8 cellular contexts compared by ENCODE assay signal in genomic region chr2:130372833-130373807, GRCh38. TPM values are rescaled to one million over a fixed set of nuclear protein-coding genes. Genes with fewer than 3 reads are reported as not detected.
DNase-seq lines count a peak whose midpoint lies in the region; ATAC-seq and TF ChIP-seq lines count a peak whose summit lies in the region.

No MANE protein-coding gene starts in this region.

- peak overlapping the region; percentile 92 for H3K4me3 Mint-ChIP-seq in activated T-cell treated with anti-CD3 and anti-CD28 coated beads, Interleukin-2, amount 50 U/mL, for 24 hours

- no peak for DNase-seq in activated T-cell treated with anti-CD3 and anti-CD28 coated beads, Interleukin-2, amount 50 U/mL, for 24 hours
- DNase-seq in activated T-cell treated with anti-CD3 and anti-CD28 coated beads for 4 hours, result no peak
- no peak for DNase-seq in SJCRH30
- no peak for DNase-seq in fibroblast of the aortic adventitia (ENCODE audit: low read depth)
- DNase-seq in gastrocnemius medialis, result no peak
- DNase-seq in NCI-H128 (lab: John Stamatoyannopoulos, UW; ENCODE audit: unreplicated experiment), result no peak
- DNase-seq in G401 (ENCODE audit: low spot score), result no peak

- intact Hi-C loops in gastrocnemius medialis (cut with DNase I; ENCODE audit: low total_unique reads), result loop anchor here (1.0 kb wide), 1 partner anchor 17 kb away; the partner anchor contains the start of gene PTPN18

- H3K27ac ChIP-seq in SJCRH30 (peak overlapping the region; percentile 70), gastrocnemius medialis (peak overlapping the region; percentile 57 to 80 (median 72))

- no peaks in the 10 kb centered on the region for H3K27me3 Mint-ChIP-seq in activated T-cell treated with anti-CD3 and anti-CD28 coated beads, Interleukin-2, amount 50 U/mL, for 24 hours

- H3K4me3 ChIP-seq in SJCRH30 (peak overlapping the region; percentile 74), fibroblast of the aortic adventitia (ENCODE audit: low read depth, low read length) (peak overlapping the region; percentile 96), gastrocnemius medialis (peak overlapping the region; percentile 65 to 80 (median 71))

- H3K27ac Mint-ChIP-seq in activated T-cell treated with anti-CD3 and anti-CD28 coated beads, Interleukin-2, amount 50 U/mL, for 24 hours, result peak overlapping the region; percentile 91

- no peak for TF ChIP-seq POLR2A in gastrocnemius medialis (IDR thresholded peaks at IDR 0.05)

- no peaks in the 10 kb centered on the region for H3K27me3 ChIP-seq in SJCRH30
- peaks cover 0 to 3% (median 0%) of the 10 kb centered on the region in 3 donors for H3K27me3 ChIP-seq in gastrocnemius medialis

- no peaks in the 10 kb centered on the region for H3K36me3 ChIP-seq in SJCRH30
- H3K36me3 ChIP-seq in gastrocnemius medialis, result no peaks in the 10 kb centered on the region

- TF ChIP-seq CTCF in fibroblast of the aortic adventitia (IDR thresholded peaks at IDR 0.05; ENCODE audit: insufficient read depth, low read length) (no peak), gastrocnemius medialis (IDR thresholded peaks at IDR 0.05 in 4 of 5, conservative IDR thresholded peaks at IDR 0.05 in 1 of 5) (peak in 1 of 5 experiments; percentile 18)

- ATAC-seq in gastrocnemius medialis (peak in 1 of 2 donors; percentile 12), HG03565 (IDR thresholded peaks at IDR 0.05; ENCODE audit: unreplicated experiment) (no peak)

- H3K4me1 ChIP-seq in SJCRH30, result no peaks in the 10 kb centered on the region
- H3K4me1 ChIP-seq in gastrocnemius medialis, result peaks cover 0 to 7% of the 10 kb centered on the region in 2 donors

- H3K9me3 Mint-ChIP-seq in activated T-cell treated with anti-CD3 and anti-CD28 coated beads, Interleukin-2, amount 50 U/mL, for 24 hours, result no peaks in the 10 kb centered on the region

- H3K4me1 Mint-ChIP-seq in activated T-cell treated with anti-CD3 and anti-CD28 coated beads, Interleukin-2, amount 50 U/mL, for 24 hours (ENCODE audit: low read depth), result peaks cover 64% of the 10 kb centered on the region

- in situ Hi-C loops in gastrocnemius medialis (cut with MboI; ENCODE audit: low sequenced_read_pairs in 4 of 4) (loop anchor here in 1 of 4 donors (25.0 kb wide), 1 partner anchor 714 kb away; the partner anchor contains the start of gene FAM168B), G401 (cut with HindIII; ENCODE audit: low sequenced_read_pairs) (no loop called here)

- peaks cover 64% of the 10 kb centered on the region for H3K36me3 Mint-ChIP-seq in activated T-cell treated with anti-CD3 and anti-CD28 coated beads, Interleukin-2, amount 50 U/mL, for 24 hours (ENCODE audit: low read depth)

- no peaks in the 10 kb centered on the region for H3K9me3 ChIP-seq in SJCRH30 (replicated peaks)
- no peaks in the 10 kb centered on the region for H3K9me3 ChIP-seq in gastrocnemius medialis

RNA-seq across cellular contexts. Expression of gene PTPN18, which starts 17.3 kb away (rescaled TPM):
- total RNA-seq in SJCRH30 (2014; rRNA removed; shearing (Covaris generic)), result 15.4 and 18.6 TPM in 2 replicates
- total RNA-seq in fibroblast of the aortic adventitia (ENCODE audit: low replicate concordance) (22.2 and 25.8 TPM in 2 replicates), gastrocnemius medialis (10 to 100 TPM in 1 of 4 donors, 1 to 10 TPM in 3; 3.0 to 15.2 (median 7.0) TPM)
- 24.4 and 26.1 TPM in 2 replicates for total RNA-seq in G401 (2014; rRNA removed; shearing (Covaris generic))

RNA-seq across cellular contexts. Expression of gene IMP4, which starts 30.4 kb away (rescaled TPM):
- total RNA-seq in SJCRH30 (2014; rRNA removed; shearing (Covaris generic)), result 74.0 and 77.6 TPM in 2 replicates
- total RNA-seq in fibroblast of the aortic adventitia (ENCODE audit: low replicate concordance) (59.0 and 66.1 TPM in 2 replicates), gastrocnemius medialis (100 to 1,000 TPM; 114 to 179 (median 149) TPM)
- total RNA-seq in G401 (2014; rRNA removed; shearing (Covaris generic)), result 84.2 and 100 TPM in 2 replicates
